In the genomic region with DNA sequence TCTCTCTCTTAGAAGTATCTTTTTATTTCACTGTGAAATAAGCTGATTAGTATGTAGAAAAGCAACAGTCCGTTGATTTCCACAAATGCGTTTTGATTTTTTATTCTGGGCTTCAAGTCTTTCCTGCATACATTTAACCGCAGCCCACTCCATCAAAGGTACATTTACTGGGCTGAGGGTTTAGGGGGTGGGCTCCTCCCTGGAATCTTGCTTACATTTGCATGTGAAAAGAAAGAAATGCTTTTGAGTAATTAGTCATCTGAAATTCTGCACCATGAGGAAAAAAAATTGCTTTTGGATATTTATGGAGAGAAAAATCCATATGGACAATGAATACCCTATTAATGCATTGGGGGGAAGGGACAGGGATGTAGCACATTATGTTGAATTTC, we compare ENCODE assay signal across 22 cellular contexts.
"Had no signal": no experiment of that assay in that cellular context is flagged by ENCODE, and none has a peak within 500 bp of the region (broad histone marks: within the 10 kb centered on the region; RNA-seq: fewer than 3 reads in every experiment).

No MANE protein-coding gene starts in this region.

- H3K27ac ChIP-seq: left ventricle myocardium inferior, parathyroid adenoma, suprapubic skin, tibial nerve had no signal

- H3K27me3 ChIP-seq: suprapubic skin, tibial nerve had no signal

- H3K9ac ChIP-seq: parathyroid adenoma had no signal

- H3K9me3 ChIP-seq: left ventricle myocardium inferior, suprapubic skin, tibial nerve had no signal

- H3K79me2 ChIP-seq: parathyroid adenoma had no signal

- H2AFZ ChIP-seq: parathyroid adenoma had no signal

- H3K27me3 Mint-ChIP-seq: brain; stimulated activated naive CD8-positive, alpha-beta T cell treated with anti-CD3 and anti-CD28 coated beads, Interleukin-15, amount 100 ng/mL, for 72 hours had no signal

- H3K9me3 Mint-ChIP-seq: activated naive CD8-positive, alpha-beta T cell treated with anti-CD3 and anti-CD28 coated beads, Interleukin-2, amount 50 U/mL, for 24 hours; brain; immature natural killer cell; mesothelial cell of epicardium; nephron progenitor cell; stimulated activated naive CD8-positive, alpha-beta T cell treated with anti-CD3 and anti-CD28 coated beads, Interleukin-15, amount 100 ng/mL, for 72 hours had no signal

- H3K4me3 ChIP-seq: left ventricle myocardium inferior, suprapubic skin, tibial nerve had no signal

- H3K4me1 ChIP-seq: parathyroid adenoma had no signal

- H3K27ac Mint-ChIP-seq: activated naive CD8-positive, alpha-beta T cell treated with anti-CD3 and anti-CD28 coated beads, Interleukin-2, amount 50 U/mL, for 24 hours; brain; immature natural killer cell; mesothelial cell of epicardium; nephron progenitor cell; stimulated activated naive CD8-positive, alpha-beta T cell treated with anti-CD3 and anti-CD28 coated beads, Interleukin-15, amount 100 ng/mL, for 72 hours had no signal

- ATAC-seq: esophagus mucosa; right cardiac atrium; stimulated activated naive CD8-positive, alpha-beta T cell treated with anti-CD3 and anti-CD28 coated beads, Interleukin-15, amount 100 ng/mL, for 72 hours had no signal

- H3K4me1 Mint-ChIP-seq: activated naive CD8-positive, alpha-beta T cell treated with anti-CD3 and anti-CD28 coated beads, Interleukin-2, amount 50 U/mL, for 24 hours; immature natural killer cell; stimulated activated naive CD8-positive, alpha-beta T cell treated with anti-CD3 and anti-CD28 coated beads, Interleukin-15, amount 100 ng/mL, for 72 hours had no signal

- H3K36me3 ChIP-seq: left ventricle myocardium inferior, suprapubic skin, tibial nerve had no signal

- H3K36me3 Mint-ChIP-seq: brain, immature natural killer cell, mesothelial cell of epicardium had no signal

- H3K4me3 Mint-ChIP-seq: activated naive CD8-positive, alpha-beta T cell treated with anti-CD3 and anti-CD28 coated beads, Interleukin-2, amount 50 U/mL, for 24 hours; brain; immature natural killer cell; mesothelial cell of epicardium; nephron progenitor cell; stimulated activated naive CD8-positive, alpha-beta T cell treated with anti-CD3 and anti-CD28 coated beads, Interleukin-15, amount 100 ng/mL, for 72 hours had no signal

- DNase-seq: activated CD4-positive, alpha-beta T cell treated with anti-CD3 and anti-CD28 coated beads, Interleukin-2, amount 50 U/mL, for 4 hours; activated gamma-delta T cell; activated naive CD4-positive, alpha-beta T cell treated with anti-CD3 and anti-CD28 coated beads, Interleukin-2, amount 50 U/mL, for 16 hours; activated naive CD8-positive, alpha-beta T cell treated with anti-CD3 and anti-CD28 coated beads, Interleukin-2, amount 50 U/mL, for 24 hours; activated T-cell treated with anti-CD3 and anti-CD28 coated beads for 4 hours; anterior cingulate cortex; central memory CD4-positive, alpha-beta T cell; dermis blood vessel endothelial cell; effector memory CD4-positive, alpha-beta T cell; immature natural killer cell; left ventricle myocardium inferior; nephron progenitor cell; right cardiac atrium; stimulated activated CD4-positive, alpha-beta T cell treated with anti-CD3 and anti-CD28 coated beads, Interleukin-1b, Interleukin-23, amount 100 ng/mL, for 48 hours; stimulated activated naive CD8-positive, alpha-beta T cell treated with anti-CD3 and anti-CD28 coated beads, Interleukin-15, amount 100 ng/mL, for 72 hours; T-helper 9 cell had no signal
